In genomic region chr5:119522841-119523240, GRCh38 we compare ENCODE assay signal across 28 cellular contexts.
"Had no signal": no experiment of that assay in that cellular context is flagged by ENCODE, and none has a peak within 500 bp of the region (broad histone marks: within the 10 kb centered on the region; RNA-seq: fewer than 3 reads in every experiment).

No MANE protein-coding gene starts in this region.

- H3K27ac Mint-ChIP-seq: activated B cell treated with CpG ODN at 0.5 μM for 24 hours; activated CD4-positive, alpha-beta memory T cell treated with anti-CD3 and anti-CD28 coated beads for 36 hours; activated CD4-positive, alpha-beta T cell treated with anti-CD3 and anti-CD28 coated beads, Interleukin-2, amount 10 ng/mL, durations not matched to agents 7 days and 5 days; activated naive CD4-positive, alpha-beta T cell treated with anti-CD3 and anti-CD28 coated beads for 36 hours; activated naive CD8-positive, alpha-beta T cell; activated T-helper 17 cell treated with anti-CD3 and anti-CD28 coated beads, Interleukin-2, amount 50 U/mL, for 72 hours; T-cell had no signal

- DNase-seq: activated B cell treated with CpG ODN at 0.5 μM for 24 hours; activated CD4-positive, alpha-beta memory T cell treated with anti-CD3 and anti-CD28 coated beads for 36 hours; activated CD4-positive, alpha-beta T cell treated with anti-CD3 and anti-CD28 coated beads, Interleukin-2, amount 10 ng/mL, durations not matched to agents 7 days and 5 days; activated gamma-delta T cell; activated naive CD4-positive, alpha-beta T cell treated with anti-CD3 and anti-CD28 coated beads for 36 hours; activated T-cell treated with anti-CD3 and anti-CD28 coated beads for 4 hours; activated T-cell treated with anti-CD3 and anti-CD28 coated beads, Interleukin-2, amount 50 U/mL, for 48 hours; amygdala; brain microvascular endothelial cell; KG1; NCI-H1092; NCI-H1417 treated with DMSO at 0.1 percent for 48 hours; NCI-H1694; NCI-H2029; NCI-H2107; NCI-H345; NCI-H510A; NCI-H526 treated with DMSO at 0.1 percent for 48 hours; NCI-H82; RPMI8226; T-cell; T-helper 2 cell; T1000 had no signal

- H3K27me3 Mint-ChIP-seq: activated B cell treated with CpG ODN at 0.5 μM for 24 hours; activated CD4-positive, alpha-beta memory T cell treated with anti-CD3 and anti-CD28 coated beads for 36 hours; activated CD4-positive, alpha-beta T cell treated with anti-CD3 and anti-CD28 coated beads, Interleukin-2, amount 10 ng/mL, durations not matched to agents 7 days and 5 days; activated naive CD8-positive, alpha-beta T cell; activated T-helper 17 cell treated with anti-CD3 and anti-CD28 coated beads, Interleukin-2, amount 50 U/mL, for 72 hours; T-cell had no signal

- H3K4me3 ChIP-seq: SK-N-MC had no signal

- H3K27me3 ChIP-seq: brain microvascular endothelial cell had no signal

- H3K27ac ChIP-seq: brain microvascular endothelial cell, SK-N-MC had no signal

- ATAC-seq: activated T-helper 17 cell treated with anti-CD3 and anti-CD28 coated beads, Interleukin-2, amount 50 U/mL, for 72 hours; Panc1; Right ventricle myocardium inferior; T-cell had no signal

- H3K4me3 Mint-ChIP-seq: activated B cell treated with CpG ODN at 0.5 μM for 24 hours; activated CD4-positive, alpha-beta memory T cell treated with anti-CD3 and anti-CD28 coated beads for 36 hours; activated CD4-positive, alpha-beta T cell treated with anti-CD3 and anti-CD28 coated beads, Interleukin-2, amount 10 ng/mL, durations not matched to agents 7 days and 5 days; activated naive CD4-positive, alpha-beta T cell treated with anti-CD3 and anti-CD28 coated beads for 36 hours; activated naive CD8-positive, alpha-beta T cell; activated T-helper 17 cell treated with anti-CD3 and anti-CD28 coated beads, Interleukin-2, amount 50 U/mL, for 72 hours; T-cell had no signal

- H3K4me1 Mint-ChIP-seq: activated CD4-positive, alpha-beta T cell treated with anti-CD3 and anti-CD28 coated beads, Interleukin-2, amount 10 ng/mL, durations not matched to agents 7 days and 5 days; activated T-helper 17 cell treated with anti-CD3 and anti-CD28 coated beads, Interleukin-2, amount 50 U/mL, for 72 hours; T-cell had no signal

- H3K9me3 Mint-ChIP-seq: activated CD4-positive, alpha-beta memory T cell treated with anti-CD3 and anti-CD28 coated beads for 36 hours; activated CD4-positive, alpha-beta T cell treated with anti-CD3 and anti-CD28 coated beads, Interleukin-2, amount 10 ng/mL, durations not matched to agents 7 days and 5 days; activated naive CD4-positive, alpha-beta T cell treated with anti-CD3 and anti-CD28 coated beads for 36 hours; activated T-helper 17 cell treated with anti-CD3 and anti-CD28 coated beads, Interleukin-2, amount 50 U/mL, for 72 hours had no signal
